ENCODE assay signal across 8 cellular contexts in genomic region chr7:156640949-156641485, GRCh38. TPM values are rescaled to one million over a fixed set of nuclear protein-coding genes. Genes with fewer than 3 reads are reported as not detected.
DNase-seq lines count a peak whose midpoint lies in the region; ATAC-seq and TF ChIP-seq lines count a peak whose summit lies in the region.

No MANE protein-coding gene starts in this region.

- intact Hi-C loops in left ventricle myocardium superior (cut with micrococcal nuclease) = no loop called here
- intact Hi-C loops in gastrocnemius medialis (cut with DNase I; ENCODE audit: low total_unique reads) = loop anchor here (5.0 to 10.0 kb wide), 3 partner anchors 254 to 766 kb away; partner anchors contain the start of genes LMBR1 and UBE3C

- peak; percentile 31 for ATAC-seq in GM18519 (IDR thresholded peaks at IDR 0.05; ENCODE audit: low FRiP score, unreplicated experiment)
- peak; percentile 39 for ATAC-seq in HG03039 (IDR thresholded peaks at IDR 0.05; ENCODE audit: unreplicated experiment)
- peak; percentile 36 for ATAC-seq in left ventricle myocardium superior
- peak in 1 of 2 donors; percentile 10 for ATAC-seq in gastrocnemius medialis

- peaks cover 0 to 11% of the 10 kb centered on the region in 2 donors for H3K4me1 ChIP-seq in gastrocnemius medialis

- DNase-seq in NCI-H774 (lab: John Stamatoyannopoulos, UW) (peak; percentile 19), left ventricle myocardium superior (no peak), gastrocnemius medialis (no peak), activated gamma-delta T cell (lab: John Stamatoyannopoulos, UW) (no peak)
- peak; percentile 30 for DNase-seq in activated naive CD4-positive, alpha-beta T cell treated with anti-CD3 and anti-CD28 coated beads, Interleukin-2, amount 50 U/mL, for 16 hours

- peak overlapping the region; percentile 67 to 93 (median 79) for H3K4me3 ChIP-seq in gastrocnemius medialis

- H3K27ac ChIP-seq in 22Rv1 (peak overlapping the region; percentile 51), gastrocnemius medialis (peak overlapping the region; percentile 11 to 91 (median 63))

- no peaks in the 10 kb centered on the region for H3K9me3 ChIP-seq in gastrocnemius medialis

- peaks cover 5 to 9% (median 5%) of the 10 kb centered on the region in 3 donors for H3K27me3 ChIP-seq in gastrocnemius medialis

- no peak for TF ChIP-seq CTCF in 22Rv1 (IDR thresholded peaks at IDR 0.05)
- TF ChIP-seq CTCF in gastrocnemius medialis (IDR thresholded peaks at IDR 0.05 in 4 of 5, conservative IDR thresholded peaks at IDR 0.05 in 1 of 5) = no peak

- in situ Hi-C loops in gastrocnemius medialis (cut with MboI; ENCODE audit: low sequenced_read_pairs in 4 of 4) = no loop called here

- no peak for TF ChIP-seq POLR2A in gastrocnemius medialis (IDR thresholded peaks at IDR 0.05)

- no peaks in the 10 kb centered on the region for H3K36me3 ChIP-seq in gastrocnemius medialis

RNA-seq across cellular contexts. Expression of gene RNF32, which starts 0.4 kb away (rescaled TPM):
- total RNA-seq in left ventricle myocardium superior = not detected
- under 1 TPM in 1 of 4 donors, not detected in 3; 0.85 TPM for total RNA-seq in gastrocnemius medialis

Comparison
In these comparisons a context has a peak if more than half of its experiments do, and no peak if none do; other contexts are left out.
1. DNase-seq: peak in NCI-H774 (single experiment) and activated naive CD4-positive, alpha-beta T cell treated with anti-CD3 and anti-CD28 coated beads, Interleukin-2, amount 50 U/mL, for 16 hours (single experiment); none in left ventricle myocardium superior (single experiment), gastrocnemius medialis (0 of 2) and activated gamma-delta T cell (single experiment).